8 cellular contexts compared by ENCODE assay signal in genomic region chrX:53321216-53321942, GRCh38. TPM values are rescaled to one million over a fixed set of nuclear protein-coding genes. Genes with fewer than 3 reads are reported as not detected.
DNase-seq lines count a peak whose midpoint lies in the region; ATAC-seq and TF ChIP-seq lines count a peak whose summit lies in the region.

No MANE protein-coding gene starts in this region.

- H3K27me3 ChIP-seq in iPS DF 6.9 (ENCODE audit: control insufficient read depth, insufficient read depth, low read length) (peaks cover 2% of the 10 kb centered on the region; the same call in 1 of the 2 replicates), smooth muscle cell (ENCODE audit: low read depth) (peaks cover 43% of the 10 kb centered on the region)

- H3K27ac Mint-ChIP-seq in activated naive CD4-positive, alpha-beta T cell treated with anti-CD3 and anti-CD28 coated beads, Interleukin-2, amount 50 U/mL, for 24 hours = peak overlapping the region; percentile 21

- H3K79me2 ChIP-seq in smooth muscle cell (ENCODE audit: low read depth) = no peaks in the 10 kb centered on the region

- peak; percentile 25 for DNase-seq in NCI-H82 (lab: John Stamatoyannopoulos, UW)
- no peak for DNase-seq in NCI-H82 treated with DMSO at 0.1 percent for 48 hours (lab: John Stamatoyannopoulos, UW; ENCODE audit: unreplicated experiment)
- DNase-seq in iPS DF 6.9 (ENCODE audit: low read depth, low spot score) = no peak
- no peak for DNase-seq in smooth muscle cell (lab: John Stamatoyannopoulos, UW; ENCODE audit: unreplicated experiment)
- no peak for DNase-seq in SKM-1 treated with dmso at 0.1 percent for 144 hours (lab: John Stamatoyannopoulos, UW; ENCODE audit: unreplicated experiment)

- no peaks in the 10 kb centered on the region for H3F3A ChIP-seq in smooth muscle cell (ENCODE audit: low read depth)

- H3K27ac ChIP-seq in iPS DF 6.9 (ENCODE audit: low read length) = no peak overlapping the region
- H3K27ac ChIP-seq in smooth muscle cell (ENCODE audit: low read depth) = no peak overlapping the region

- no peaks in the 10 kb centered on the region for H4K20me1 ChIP-seq in smooth muscle cell (ENCODE audit: low read depth)

- no peaks in the 10 kb centered on the region for H3K36me3 Mint-ChIP-seq in activated naive CD4-positive, alpha-beta T cell treated with anti-CD3 and anti-CD28 coated beads, Interleukin-2, amount 50 U/mL, for 24 hours

- no peaks in the 10 kb centered on the region for H3K9me3 Mint-ChIP-seq in activated naive CD4-positive, alpha-beta T cell treated with anti-CD3 and anti-CD28 coated beads, Interleukin-2, amount 50 U/mL, for 24 hours

- WGBS in iPS DF 6.9 (ENCODE audit: insufficient coverage, insufficient read length) = no CpG with 5 or more reads among the region's 60 CpGs
- 38% methylated on average over 14 of the region's 60 CpGs for WGBS in smooth muscle cell (ENCODE audit: low lambda C conversion rate)

- H3K27me3 Mint-ChIP-seq in activated naive CD4-positive, alpha-beta T cell treated with anti-CD3 and anti-CD28 coated beads, Interleukin-2, amount 50 U/mL, for 24 hours = peaks cover 27% of the 10 kb centered on the region

- ATAC-seq in GM21528 (IDR thresholded peaks at IDR 0.05; ENCODE audit: low FRiP score, unreplicated experiment) (no peak), HG02623 (IDR thresholded peaks at IDR 0.05; ENCODE audit: unreplicated experiment) (no peak)

- no peaks in the 10 kb centered on the region for H3K9me3 ChIP-seq in iPS DF 6.9 (ENCODE audit: control insufficient read depth, insufficient read depth, low read length)
- no peaks in the 10 kb centered on the region for H3K9me3 ChIP-seq in smooth muscle cell (replicated peaks; ENCODE audit: low read depth)

- peak overlapping the region; percentile 89 for H3K4me2 ChIP-seq in smooth muscle cell

- peak overlapping the region; percentile 70 for H3K4me3 Mint-ChIP-seq in activated naive CD4-positive, alpha-beta T cell treated with anti-CD3 and anti-CD28 coated beads, Interleukin-2, amount 50 U/mL, for 24 hours

- peak overlapping the region; percentile 79; the same call in 1 of the 2 replicates for H3K4me3 ChIP-seq in iPS DF 6.9 (ENCODE audit: low read length)
- H3K4me3 ChIP-seq in smooth muscle cell = peak overlapping the region; percentile 55

- peaks cover 16% of the 10 kb centered on the region for H3K4me1 Mint-ChIP-seq in activated naive CD4-positive, alpha-beta T cell treated with anti-CD3 and anti-CD28 coated beads, Interleukin-2, amount 50 U/mL, for 24 hours

- H3K36me3 ChIP-seq in iPS DF 6.9 (ENCODE audit: control insufficient read depth, insufficient read depth, low read length) (no peaks in the 10 kb centered on the region), smooth muscle cell (ENCODE audit: low read depth) (no peaks in the 10 kb centered on the region)

- peaks cover 7% of the 10 kb centered on the region for H3K4me1 ChIP-seq in iPS DF 6.9 (ENCODE audit: control insufficient read depth, insufficient read depth, low read length)
- H3K4me1 ChIP-seq in smooth muscle cell (ENCODE audit: low read depth) = no peaks in the 10 kb centered on the region

- no peak for TF ChIP-seq CTCF in smooth muscle cell (IDR thresholded peaks at IDR 0.05; ENCODE audit: borderline replicate concordance, insufficient read depth, poor library complexity, severe bottlenecking)

- peak overlapping the region; percentile 58 for H2AFZ ChIP-seq in smooth muscle cell (ENCODE audit: low read depth)

- no peak overlapping the region for H3K9ac ChIP-seq in smooth muscle cell (ENCODE audit: low read depth)

RNA-seq across cellular contexts. Expression of gene IQSEC2, which starts 40.0 kb away (rescaled TPM):
- total RNA-seq in smooth muscle cell = 3.8 and 6.9 TPM in 2 replicates
- polyA plus RNA-seq in smooth muscle cell = 4.2 and 5.2 TPM in 2 replicates
